In the genomic region with DNA sequence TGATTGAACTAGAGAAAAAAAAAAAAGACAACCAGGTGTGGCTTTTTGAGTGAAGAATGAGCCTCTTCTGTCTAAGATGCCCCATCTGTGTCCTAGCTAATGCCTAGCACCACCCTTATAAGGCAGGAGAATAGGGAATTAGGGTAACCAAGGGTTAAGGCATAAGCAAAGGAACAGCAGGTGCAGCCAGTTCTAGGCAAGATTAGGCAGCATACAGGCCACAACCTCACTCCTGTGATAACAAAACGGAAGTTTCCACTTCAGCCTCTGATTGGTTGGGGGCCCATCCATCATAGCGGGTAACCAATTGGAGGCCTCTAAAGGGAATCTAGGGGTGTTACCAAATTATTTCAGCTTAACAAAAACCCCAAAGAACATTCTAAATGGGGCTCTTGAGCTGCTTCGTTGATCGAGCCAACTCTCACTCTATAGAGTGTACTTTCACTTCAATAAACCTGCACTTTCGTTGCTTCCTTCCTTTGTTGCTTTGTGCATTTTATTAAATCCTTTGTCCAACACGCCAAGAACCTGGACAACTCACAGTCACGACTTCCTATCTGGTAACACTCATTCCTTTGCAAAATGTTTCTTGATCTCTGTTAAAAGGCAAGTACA, we compare ENCODE assay signal across 7 cellular contexts.
DNase-seq lines count a peak whose midpoint lies in the region; ATAC-seq lines count a peak whose summit lies in the region.

No MANE protein-coding gene starts in this region.

- DNase-seq in NCI-H2171 (lab: John Stamatoyannopoulos, UW) (peak; percentile 81), dermis blood vessel endothelial cell (peak; percentile 82), mesenteric fat pad (ENCODE audit: low spot score) (peak; percentile 88)
- DNase-seq in activated CD4-positive, alpha-beta T cell treated with anti-CD3 and anti-CD28 coated beads for 48 hours: peak; percentile 94
- DNase-seq in stimulated activated CD8-positive, alpha-beta memory T cell treated with anti-CD3 and anti-CD28 coated beads, Interleukin-7, amount 100 ng/mL, for 1 hour (ENCODE audit: low read depth in 2 of 2): peak; percentile 83 to 92

- peak; percentile 74 for ATAC-seq in GM18519 (IDR thresholded peaks at IDR 0.05; ENCODE audit: low FRiP score, unreplicated experiment)
- ATAC-seq in HG02840 (IDR thresholded peaks at IDR 0.05; ENCODE audit: low FRiP score, unreplicated experiment): peak; percentile 73

Comparison
In these comparisons a context has a peak if more than half of its experiments do, and no peak if none do; other contexts are left out.
1. Peak in every context shown above with its lines: DNase-seq and ATAC-seq.